Comparison of ENCODE assay signal across 8 cellular contexts in the genomic region with DNA sequence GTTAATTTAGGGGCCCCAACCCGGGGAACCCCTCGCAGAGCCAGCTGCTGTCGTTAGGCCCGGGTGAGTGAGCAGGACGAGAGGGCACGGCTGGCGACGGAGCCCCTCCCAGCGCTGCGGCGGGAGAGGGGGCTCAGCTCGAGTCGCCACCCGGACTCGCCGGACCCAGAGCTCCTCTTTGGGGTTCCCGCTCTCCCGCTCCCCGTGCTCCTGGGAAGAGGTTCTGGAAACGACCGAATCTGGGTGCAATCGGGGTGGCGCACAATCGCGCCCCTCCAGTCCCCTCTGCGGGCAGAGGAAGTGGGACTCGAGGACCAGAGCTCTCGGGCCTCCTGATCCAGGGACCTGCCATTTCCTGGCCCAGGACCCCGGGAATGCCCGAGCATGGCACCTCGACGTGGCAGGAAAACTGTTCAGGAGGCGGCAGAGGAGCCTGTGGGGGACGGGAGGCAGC. TPM values are rescaled to one million over a fixed set of nuclear protein-coding genes. Genes with fewer than 3 reads are reported as not detected.
A peak's percentile ranks its signal among the peaks of the same experiment; 100 is the strongest.
DNase-seq lines count a peak whose midpoint lies in the region; ATAC-seq, FAIRE-seq and TF ChIP-seq lines count a peak whose summit lies in the region.

No MANE protein-coding gene starts in this region.

- 3 to 27% methylated on average over 34 of the region's 34 CpGs for WGBS in esophagus, 2 donors
- WGBS in ovary, 3 donors = 31 to 36% (median 34%) methylated on average over 31 to 34 of the region's 34 CpGs

- TF ChIP-seq EP300 in ovary (IDR thresholded peaks at IDR 0.05) = no peak

- peaks cover 17% of the 10 kb centered on the region for H3K27me3 ChIP-seq in NT2/D1 (ENCODE audit: insufficient read depth, insufficient read length)
- H3K27me3 ChIP-seq in esophagus (ENCODE audit: control insufficient read depth in 1 of 2, insufficient read depth in 2 of 2, low read length in 2 of 2) = no peaks in the 10 kb centered on the region
- H3K27me3 ChIP-seq in ovary = no peaks in the 10 kb centered on the region

- peak overlapping the region; percentile 65 for H3K4me3 ChIP-seq in NT2/D1 (ENCODE audit: insufficient read length, low read depth)
- H3K4me3 ChIP-seq in esophagus (ENCODE audit: low read depth in 1 of 2, low read length in 2 of 2) = peak overlapping the region; percentile 42 to 48
- peak overlapping the region; percentile 50 for H3K4me3 ChIP-seq in ovary

- no peak for ATAC-seq in GM18868 (IDR thresholded peaks at IDR 0.05; ENCODE audit: unreplicated experiment)

- TF ChIP-seq POLR2A in GM12891 (IDR thresholded peaks at IDR 0.05; ENCODE audit: low read depth, low read length) (no peak), ovary (IDR thresholded peaks at IDR 0.05) (no peak)

- DNase-seq in GM12891 (ENCODE audit: insufficient read length, low spot score) (no peak), NT2/D1 (ENCODE audit: low read depth, low spot score) (no peak), ovary (no peak), NCI-H2196 (lab: John Stamatoyannopoulos, UW; ENCODE audit: unreplicated experiment) (no peak), HT-29 (ENCODE audit: low spot score) (no peak), anterior cingulate cortex (lab: John Stamatoyannopoulos, UW) (no peak)

- FAIRE-seq in GM12891 (lab: Jason Lieb, UNC) = no peak

- H3K4me1 ChIP-seq in NT2/D1 (ENCODE audit: insufficient read depth, insufficient read length) (peaks cover 2% of the 10 kb centered on the region), esophagus (ENCODE audit: control insufficient read depth in 2 of 2, insufficient read depth in 2 of 2, low read length in 1 of 2) (no peaks in the 10 kb centered on the region), ovary (ENCODE audit: insufficient read depth) (no peaks in the 10 kb centered on the region)

- H3K36me3 ChIP-seq in NT2/D1 (ENCODE audit: insufficient read depth, insufficient read length, low read length) (no peaks in the 10 kb centered on the region), esophagus (ENCODE audit: control insufficient read depth in 2 of 2, insufficient read depth in 2 of 2, low read length in 1 of 2) (no peaks in the 10 kb centered on the region), ovary (no peaks in the 10 kb centered on the region)

- no peak for TF ChIP-seq CTCF in ovary (IDR thresholded peaks at IDR 0.05)

- no peak overlapping the region for H3K27ac ChIP-seq in esophagus (ENCODE audit: low read depth in 2 of 2, low read length in 1 of 2)
- no peak overlapping the region for H3K27ac ChIP-seq in ovary

- H3K9me3 ChIP-seq in NT2/D1 (ENCODE audit: insufficient read depth, low read length) (no peaks in the 10 kb centered on the region), esophagus (ENCODE audit: control insufficient read depth in 2 of 2, insufficient read depth in 1 of 2, low read depth in 1 of 2, low read length in 1 of 2) (peaks cover 0 to 10% of the 10 kb centered on the region in 2 donors), ovary (no peaks in the 10 kb centered on the region)

- intact Hi-C loops in ovary (cut with DNase I) = loop anchor here in 3 of 4 donors (5.0 to 10.0 kb wide), 3 partner anchors 139 to 331 kb away; a partner anchor contains a TSS

- peak overlapping the region; percentile 69 for H3K9ac ChIP-seq in NT2/D1 (ENCODE audit: insufficient read length, low read depth)

TF ChIP-seq in GM12891, 5 proteins besides CTCF, POLR2A, EP300 and RAD21:
- TF ChIP-seq PAX5 (IDR thresholded peaks at IDR 0.05; ENCODE audit: insufficient read depth, low read length, severe bottlenecking) = no peak
- TF ChIP-seq SPI1 (IDR thresholded peaks at IDR 0.05; ENCODE audit: low read depth, low read length) = 0 out of 2 replicates have a peak, but pooled peaks have one; percentile 13
- TF ChIP-seq POLR2AphosphoS5 (IDR thresholded peaks at IDR 0.05; ENCODE audit: low read depth, low read length) = no peak

RNA-seq across cellular contexts. Expression of a gene that starts 37.3 kb away (rescaled TPM):
- polyA plus RNA-seq in GM12891 (2012; ENCODE audit: low read depth, missing spikeins) = 47.2 TPM
- polyA plus RNA-seq in esophagus = 10 to 100 TPM; 20.9 to 24.3 TPM
- 10 to 100 TPM; 24.9 to 76.9 (median 66.4) TPM for total RNA-seq in ovary
- 10 to 100 TPM; 34.8 to 56.5 TPM for polyA plus RNA-seq in ovary
- total RNA-seq in HT-29 (2014; rRNA removed; shearing (Covaris generic)) = 47.0 and 55.7 TPM in 2 replicates

RNA-seq across cellular contexts. Expression of a gene that starts 40.7 kb away (rescaled TPM):
- 2.0 TPM for polyA plus RNA-seq in GM12891 (2012; ENCODE audit: low read depth, missing spikeins)
- polyA plus RNA-seq in esophagus = 1 to 10 TPM; 2.2 to 2.3 TPM
- total RNA-seq in ovary = 10 to 100 TPM in 1 of 7 donors, 1 to 10 TPM in 6; 2.9 to 11.3 (median 8.2) TPM
- polyA plus RNA-seq in ovary = 1 to 10 TPM; 3.5 to 7.8 TPM
- total RNA-seq in HT-29 (2014; rRNA removed; shearing (Covaris generic)) = 4.2 and 11.8 TPM in 2 replicates

RNA-seq across cellular contexts. Expression of a gene that starts 58.5 kb away (rescaled TPM):
- polyA plus RNA-seq in GM12891 (2012; ENCODE audit: low read depth, missing spikeins) = 294 TPM
- polyA plus RNA-seq in esophagus (10 to 100 TPM; 27.7 to 52.6 TPM), ovary (1,000 to 10,000 TPM in 1 of 2 donors, 100 to 1,000 TPM in 1; 440 to 1,380 TPM)
- 1,000 to 10,000 TPM in 1 of 7 donors, 100 to 1,000 TPM in 6; 247 to 1,009 (median 617) TPM for total RNA-seq in ovary
- 116 and 127 TPM in 2 replicates for total RNA-seq in HT-29 (2014; rRNA removed; shearing (Covaris generic))
